Comparison of ENCODE assay signal across 8 cellular contexts in genomic region chr4:103199009-103199408, GRCh38. TPM values are rescaled to one million over a fixed set of nuclear protein-coding genes. Genes with fewer than 3 reads are reported as not detected.
DNase-seq lines count a peak whose midpoint lies in the region; ATAC-seq and TF ChIP-seq lines count a peak whose summit lies in the region.

No MANE protein-coding gene starts in this region.

- H3K4me1 ChIP-seq in gastrocnemius medialis: peaks cover 4 to 7% of the 10 kb centered on the region in 2 donors

- H3K27ac Mint-ChIP-seq in T-helper 17 cell: peak overlapping the region; percentile 98

- in situ Hi-C loops in gastrocnemius medialis (cut with MboI; ENCODE audit: low sequenced_read_pairs in 4 of 4): no loop called here
- in situ Hi-C loops in GM13977 (cut with MboI; ENCODE audit: low pct_unique_long_range_greater_than_20kb, low sequenced_read_pairs, unreplicated experiment): no loop called here

- H3K4me3 Mint-ChIP-seq in T-helper 17 cell: peak overlapping the region; percentile 97

- peaks cover 2% of the 10 kb centered on the region for H3K36me3 Mint-ChIP-seq in T-helper 17 cell (ENCODE audit: low read depth)

- H3K27ac ChIP-seq in gastrocnemius medialis: no peak overlapping the region

- H3K9me3 ChIP-seq in T-helper 17 cell (ENCODE audit: control insufficient read depth, low read length, poor library complexity, severe bottlenecking) (no peaks in the 10 kb centered on the region), gastrocnemius medialis (no peaks in the 10 kb centered on the region)

- H3K36me3 ChIP-seq in GM06990 (ENCODE audit: control insufficient read depth, insufficient read depth, low read length): no peaks in the 10 kb centered on the region
- H3K36me3 ChIP-seq in gastrocnemius medialis: no peaks in the 10 kb centered on the region

- TF ChIP-seq CTCF in GM06990 (IDR thresholded peaks at IDR 0.05; ENCODE audit: insufficient read depth, low read length, poor library complexity, severe bottlenecking) (no peak), fibroblast of villous mesenchyme (IDR thresholded peaks at IDR 0.05; ENCODE audit: insufficient read depth, low read depth, low read length) (no peak), gastrocnemius medialis (IDR thresholded peaks at IDR 0.05 in 4 of 5, conservative IDR thresholded peaks at IDR 0.05 in 1 of 5) (no peak), GM13977 (IDR thresholded peaks at IDR 0.05; ENCODE audit: extremely low read depth, insufficient read depth, missing control alignments) (no peak)

- peaks cover 23% of the 10 kb centered on the region for H3K27me3 Mint-ChIP-seq in T-helper 17 cell

- intact Hi-C loops in gastrocnemius medialis (cut with DNase I; ENCODE audit: low total_unique reads): loop anchor here (10.0 kb wide), 1 partner anchor 764 kb away; no protein-coding TSS in a partner anchor

- TF ChIP-seq POLR2A in gastrocnemius medialis (IDR thresholded peaks at IDR 0.05): no peak

- no peak for DNase-seq in GM06990 (ENCODE audit: extremely low read depth, insufficient read length)
- DNase-seq in T-helper 17 cell: no peak
- no peak for DNase-seq in fibroblast of villous mesenchyme (ENCODE audit: low read depth)
- DNase-seq in gastrocnemius medialis: no peak
- no peak for DNase-seq in GM13977 (ENCODE audit: low spot score)

- peaks cover 11% of the 10 kb centered on the region for H3K4me1 Mint-ChIP-seq in T-helper 17 cell

- peak overlapping the region; percentile 71 for H3K4me3 ChIP-seq in GM06990 (replicated peaks; ENCODE audit: low read depth, low read length)
- H3K4me3 ChIP-seq in fibroblast of villous mesenchyme (ENCODE audit: low read depth, low read length): peak overlapping the region; percentile 74
- peak overlapping the region; percentile 69 to 91 (median 80) for H3K4me3 ChIP-seq in gastrocnemius medialis

- H3K27me3 ChIP-seq in GM06990 (replicated peaks; ENCODE audit: control insufficient read depth, insufficient read depth, low read length): no peaks in the 10 kb centered on the region
- no peaks in the 10 kb centered on the region for H3K27me3 ChIP-seq in gastrocnemius medialis

- ATAC-seq in T-helper 17 cell (no peak), gastrocnemius medialis (peak in 1 of 2 donors; percentile 5), GM19395 (IDR thresholded peaks at IDR 0.05; ENCODE audit: unreplicated experiment) (no peak), GM21367 (IDR thresholded peaks at IDR 0.05; ENCODE audit: unreplicated experiment) (no peak), GM18498 (IDR thresholded peaks at IDR 0.05; ENCODE audit: unreplicated experiment) (no peak)

RNA-seq across cellular contexts. Expression of gene CENPE, which starts 0.9 kb away (rescaled TPM):
- total RNA-seq in T-helper 17 cell: 1 to 10 TPM; 4.3 to 9.8 TPM
- total RNA-seq in fibroblast of villous mesenchyme: 15.5 and 19.9 TPM in 2 replicates
- total RNA-seq in gastrocnemius medialis: under 1 TPM; 0.15 to 0.63 (median 0.18) TPM
